Comparison of ENCODE assay signal across 8 cellular contexts in genomic region chr17:2050246-2050866, GRCh38. TPM values are rescaled to one million over a fixed set of nuclear protein-coding genes. Genes with fewer than 3 reads are reported as not detected.
DNase-seq lines count a peak whose midpoint lies in the region; ATAC-seq, FAIRE-seq and TF ChIP-seq lines count a peak whose summit lies in the region.

No MANE protein-coding gene starts in this region.

- no peaks in the 10 kb centered on the region for H3K9me3 ChIP-seq in K562 (replicated peaks; ENCODE audit: control insufficient read depth, insufficient read depth, low read depth, low read length)
- no peaks in the 10 kb centered on the region for H3K9me3 ChIP-seq in smooth muscle cell (replicated peaks; ENCODE audit: low read depth)

- intact Hi-C loops in K562 (cut with micrococcal nuclease), result loop anchor here (5.0 to 10.0 kb wide), 2 partner anchors 124 to 302 kb away; no protein-coding TSS in a partner anchor

- peaks cover 21 to 30% (median 29%) of the 10 kb centered on the region in 3 donors for H3K4me1 Mint-ChIP-seq in T-cell

- H3K27ac ChIP-seq in K562 (ENCODE audit: extremely low read depth, low read depth, low read length) (peak overlapping the region; percentile 70; the same call in 1 of the 3 replicates), smooth muscle cell (ENCODE audit: low read depth) (no peak overlapping the region)

- CTCF ChIA-PET in T-cell (lab: Charles Lee), result interaction anchor here in 1 of 2 donors (0.6 kb wide), 1 partner anchor 765 kb away, joined by 4 read pairs; no protein-coding TSS in a partner anchor
- CTCF ChIA-PET in K562 (lab: Yijun Ruan, JAX; ENCODE audit: low intra/inter-chr PET ratio), result no interaction called here

- ATAC-seq in GM18511 (IDR thresholded peaks at IDR 0.05; ENCODE audit: unreplicated experiment), result peak; percentile 18
- ATAC-seq in T-cell (replicated peaks in 1 of 4), result peak; percentile 21 to 38 (median 28)
- peak; percentile 63 for ATAC-seq in K562

- in situ Hi-C loops in K562 (cut with MboI), result no loop called here

- H3K9me3 Mint-ChIP-seq in T-cell, result no peaks in the 10 kb centered on the region

- no peak for TF ChIP-seq EP300 in K562 (IDR thresholded peaks at IDR 0.05; ENCODE audit: low read length)

- H3K27me3 Mint-ChIP-seq in T-cell, result no peaks in the 10 kb centered on the region

- DNase-seq in 8988T, result peak; percentile 59
- DNase-seq in HUDEP-2 (lab: John Stamatoyannopoulos, UW; ENCODE audit: unreplicated experiment in 76 of 76), result peak in 60 of 76 experiments; percentile 22 to 75 (median 58)
- peak in 33 of 34 experiments; percentile 47 to 81 (median 66) for DNase-seq in T-cell
- DNase-seq in K562 (ENCODE audit: extremely low read depth in 1 of 4, low spot score in 3 of 4), result peak; percentile 83 to 85 (median 84)
- DNase-seq in iPS-NIHi11 (ENCODE audit: low spot score), result peak; percentile 70
- DNase-seq in smooth muscle cell (lab: John Stamatoyannopoulos, UW; ENCODE audit: unreplicated experiment), result peak; percentile 71
- no peak for DNase-seq in kidney glomerular epithelial cell (lab: John Stamatoyannopoulos, UW)

- no peak for FAIRE-seq in K562 (lab: Jason Lieb, UNC)

- no peaks in the 10 kb centered on the region for H3K36me3 Mint-ChIP-seq in T-cell

- H2AFZ ChIP-seq in K562 (ENCODE audit: low read depth, low read length) (peak overlapping the region; percentile 59; the same call in 1 of the 2 replicates), smooth muscle cell (ENCODE audit: low read depth) (no peak overlapping the region)

- H3K36me3 ChIP-seq in K562 (ENCODE audit: control insufficient read depth, insufficient read depth, low read length) (no peaks in the 10 kb centered on the region), smooth muscle cell (ENCODE audit: low read depth) (no peaks in the 10 kb centered on the region)

- peak overlapping the region in 1 of 2 experiments; percentile 84; a peak in 3 of 4 replicates for H3K9ac ChIP-seq in K562 (ENCODE audit: insufficient read depth in 1 of 2, low read depth in 2 of 2, low read length in 2 of 2)
- H3K9ac ChIP-seq in smooth muscle cell (ENCODE audit: low read depth), result peak overlapping the region; percentile 54

- no TSS peak for BruUV-seq in K562 (replicated peaks; lab: Mats Ljungman, UMichigan)

- no CpG with 5 or more reads among the region's 72 CpGs for WGBS in K562 (ENCODE audit: insufficient coverage, low coverage, missing lambda C conversion rate)
- 4% methylated on average over 9 of the region's 72 CpGs for WGBS in smooth muscle cell (ENCODE audit: low lambda C conversion rate)

- H3K79me2 ChIP-seq in K562 (ENCODE audit: control insufficient read depth, insufficient read depth, low read length), result no peaks in the 10 kb centered on the region
- H3K79me2 ChIP-seq in smooth muscle cell (ENCODE audit: low read depth), result peaks cover under 1% of the 10 kb centered on the region

- TF ChIP-seq CTCF in K562 (IDR thresholded peaks at IDR 0.05 in 2 of 3, conservative IDR thresholded peaks at IDR 0.05 in 1 of 3; ENCODE audit: insufficient read depth in 2 of 3, low read depth in 1 of 3, low read length in 3 of 3) (no peak), smooth muscle cell (IDR thresholded peaks at IDR 0.05; ENCODE audit: borderline replicate concordance, insufficient read depth, poor library complexity, severe bottlenecking) (no peak)

- POLR2A ChIA-PET in T-cell (lab: Charles Lee) (no interaction called here), K562 (lab: Yijun Ruan, JAX) (interaction anchor here (1.2 kb wide), 1 partner anchor 14 kb away, joined by 3 read pairs; no protein-coding TSS in a partner anchor)

- H3K4me1 ChIP-seq in K562 (replicated peaks in 1 of 2; ENCODE audit: control insufficient read depth in 2 of 2, insufficient read depth in 2 of 2, low read length in 2 of 2), result peaks cover 8 to 43% of the 10 kb centered on the region in 2 experiments; a peak in 4 of 5 replicates
- H3K4me1 ChIP-seq in smooth muscle cell (ENCODE audit: low read depth), result peaks cover 17% of the 10 kb centered on the region

- H4K20me1 ChIP-seq in K562 (replicated peaks; ENCODE audit: control insufficient read depth, insufficient read depth, low read length) (no peaks in the 10 kb centered on the region), smooth muscle cell (ENCODE audit: low read depth) (peaks cover 5% of the 10 kb centered on the region)

- TF ChIP-seq RAD21 in K562 (CRISPR knock-in tag; conservative IDR thresholded peaks at IDR 0.05 in 1 of 2, IDR thresholded peaks at IDR 0.05 in 1 of 2), result no peak

- peak overlapping the region; percentile 42 for H3K4me3 ChIP-seq in K562
- H3K4me3 ChIP-seq in smooth muscle cell, result peak overlapping the region; percentile 62

- TF ChIP-seq POLR2A in K562 (conservative IDR thresholded peaks at IDR 0.05), result no peak

- no peaks in the 10 kb centered on the region for H3K9me1 ChIP-seq in K562 (ENCODE audit: control insufficient read depth, insufficient read depth, low read length)

- H3F3A ChIP-seq in smooth muscle cell (ENCODE audit: low read depth), result peaks cover 6% of the 10 kb centered on the region

- H3K27me3 ChIP-seq in K562 (ENCODE audit: control insufficient read depth in 2 of 2, insufficient read depth in 2 of 2, low read length in 2 of 2) (no peaks in the 10 kb centered on the region), smooth muscle cell (ENCODE audit: low read depth) (peaks cover 16% of the 10 kb centered on the region)

- H3K4me2 ChIP-seq in K562 (ENCODE audit: insufficient read depth, low read length) (peak overlapping the region; percentile 65), smooth muscle cell (peak overlapping the region; percentile 92)

- H3K4me3 Mint-ChIP-seq in T-cell, result peak overlapping the region in 1 of 3 donors; percentile 74

- H3K27ac Mint-ChIP-seq in T-cell, result no peak overlapping the region

RNA-seq across cellular contexts. Expression of gene HIC1, which starts 4.5 kb away (rescaled TPM):
- 10 to 100 TPM in 1 of 5 donors, 1 to 10 TPM in 4; 3.2 to 12.3 (median 8.4) TPM for total RNA-seq in T-cell
- total RNA-seq in K562 (2011; cell fraction: chromatin; rRNA removed; ENCODE audit: low replicate concordance), result 2.6 and 5.4 TPM in 2 replicates
- total RNA-seq in K562 (2011; cell fraction: nucleolus; rRNA removed), result 4.3 and 6.5 TPM in 2 replicates
- total RNA-seq in K562 (2011; cell fraction: nucleoplasm; rRNA removed), result 2.3 and 2.4 TPM in 2 replicates
- 1.9 and 2.8 TPM in 2 replicates for total RNA-seq in K562 (2014; rRNA removed)
- 0.13 and 0.18 TPM in 2 replicates for total RNA-seq in K562 (2014; rRNA removed; fragmentation: Illumina TruSeq; extraction: Trizol)
- total RNA-seq in K562 (2015; rRNA removed; fragmentation: Illumina TruSeq; extraction: Trizol), result 0.18 and 0.41 TPM in 2 replicates
- 2.3 and 2.5 TPM in 2 replicates for total RNA-seq in K562 (2021)
- polyA plus RNA-seq in K562 (2011; rRNA removed), result 0.53 and 0.64 TPM in 2 replicates
- 0.93 and 4.2 TPM in 2 replicates for polyA plus RNA-seq in K562 (2011; cell fraction: cytosol; rRNA removed)
- 2.7 and 7.9 TPM in 2 replicates for polyA plus RNA-seq in K562 (2011; cell fraction: nucleus; rRNA removed)
- 0.80 and 0.95 TPM in 2 replicates for polyA plus RNA-seq in K562 (2012)
- polyA plus RNA-seq in K562 (2014; fragmentation: Illumina TruSeq; extraction: Trizol), result 0.12 and 0.35 TPM in 2 replicates
- polyA plus RNA-seq in K562 (2014; fragmentation: Nextera tagmentation; extraction: Ambion mirVana), result under 1 TPM; 0.01 to 0.03 TPM
- polyA plus RNA-seq in K562 (2014; rRNA removed), result 1.4 and 2.3 TPM in 2 replicates
- polyA minus RNA-seq in K562 (2011; rRNA and poly(A)+ RNA removed), result 0.21 and 0.46 TPM in 2 replicates
- polyA minus RNA-seq in K562 (2011; cell fraction: cytosol; rRNA and poly(A)+ RNA removed), result 1.5 and 2.1 TPM in 2 replicates
- polyA minus RNA-seq in K562 (2011; cell fraction: nucleus; rRNA and poly(A)+ RNA removed), result 2.6 and 2.7 TPM in 2 replicates
- 2.6 and 2.9 TPM in 2 replicates for total RNA-seq in smooth muscle cell
- polyA plus RNA-seq in smooth muscle cell, result 3.5 and 5.2 TPM in 2 replicates

RNA-seq across cellular contexts. Expression of gene OVCA2, which starts 8.5 kb away (rescaled TPM):
- total RNA-seq in T-cell (10 to 100 TPM; 31.0 to 36.8 (median 31.8) TPM), K562 (2014; rRNA removed) (21.6 and 23.7 TPM in 2 replicates), K562 (2014; rRNA removed; fragmentation: Illumina TruSeq; extraction: Trizol) (9.7 and 12.2 TPM in 2 replicates), K562 (2015; rRNA removed; fragmentation: Illumina TruSeq; extraction: Trizol) (12.2 and 14.1 TPM in 2 replicates), K562 (2021) (15.6 and 21.1 TPM in 2 replicates), smooth muscle cell (42.6 and 46.7 TPM in 2 replicates)
- 1.6 and 4.6 TPM in 2 replicates for total RNA-seq in K562 (2011; cell fraction: chromatin; rRNA removed; ENCODE audit: low replicate concordance)
- 6.6 and 9.8 TPM in 2 replicates for total RNA-seq in K562 (2011; cell fraction: nucleolus; rRNA removed)
- 0.69 and 4.2 TPM in 2 replicates for total RNA-seq in K562 (2011; cell fraction: nucleoplasm; rRNA removed)
- polyA plus RNA-seq in K562 (2011; rRNA removed) (14.1 and 17.1 TPM in 2 replicates), K562 (2014; fragmentation: Illumina TruSeq; extraction: Trizol) (14.1 and 18.2 TPM in 2 replicates), K562 (2014; fragmentation: Nextera tagmentation; extraction: Ambion mirVana) (1 to 10 TPM; 3.0 to 3.6 TPM), K562 (2014; rRNA removed) (19.7 and 23.4 TPM in 2 replicates), smooth muscle cell (47.6 and 59.5 TPM in 2 replicates)
- polyA plus RNA-seq in K562 (2011; cell fraction: cytosol; rRNA removed), result 17.7 and 39.3 TPM in 2 replicates
- polyA plus RNA-seq in K562 (2011; cell fraction: nucleus; rRNA removed), result 5.4 and 6.8 TPM in 2 replicates
- 14.6 and 22.6 TPM in 2 replicates for polyA plus RNA-seq in K562 (2012)
- polyA minus RNA-seq in K562 (2011; rRNA and poly(A)+ RNA removed), result 6.3 and 8.5 TPM in 2 replicates
- 7.6 and 8.9 TPM in 2 replicates for polyA minus RNA-seq in K562 (2011; cell fraction: cytosol; rRNA and poly(A)+ RNA removed)
- polyA minus RNA-seq in K562 (2011; cell fraction: nucleus; rRNA and poly(A)+ RNA removed), result 1.1 and 1.6 TPM in 2 replicates

RNA-seq across cellular contexts. Expression of gene DPH1, which starts 20.4 kb away (rescaled TPM):
- 100 to 1,000 TPM in 2 of 5 donors, 10 to 100 TPM in 3; 84.6 to 116 (median 94.2) TPM for total RNA-seq in T-cell
- 67.2 and 189 TPM in 2 replicates for total RNA-seq in K562 (2011; cell fraction: chromatin; rRNA removed; ENCODE audit: low replicate concordance)
- total RNA-seq in K562 (2011; cell fraction: nucleolus; rRNA removed), result 122 and 130 TPM in 2 replicates
- 90.6 and 92.5 TPM in 2 replicates for total RNA-seq in K562 (2011; cell fraction: nucleoplasm; rRNA removed)
- 30.9 and 34.7 TPM in 2 replicates for total RNA-seq in K562 (2014; rRNA removed)
- 19.3 and 19.7 TPM in 2 replicates for total RNA-seq in K562 (2014; rRNA removed; fragmentation: Illumina TruSeq; extraction: Trizol)
- 17.7 and 19.7 TPM in 2 replicates for total RNA-seq in K562 (2015; rRNA removed; fragmentation: Illumina TruSeq; extraction: Trizol)
- total RNA-seq in K562 (2021), result 33.0 and 40.6 TPM in 2 replicates
- 20.2 and 39.1 TPM in 2 replicates for polyA plus RNA-seq in K562 (2011; rRNA removed)
- polyA plus RNA-seq in K562 (2011; cell fraction: cytosol; rRNA removed), result 35.7 and 48.3 TPM in 2 replicates
- polyA plus RNA-seq in K562 (2011; cell fraction: nucleus; rRNA removed), result 121 and 164 TPM in 2 replicates
- polyA plus RNA-seq in K562 (2012), result 23.5 and 23.7 TPM in 2 replicates
- 28.7 and 31.0 TPM in 2 replicates for polyA plus RNA-seq in K562 (2014; fragmentation: Illumina TruSeq; extraction: Trizol)
- under 1 TPM; 0.42 to 0.94 TPM for polyA plus RNA-seq in K562 (2014; fragmentation: Nextera tagmentation; extraction: Ambion mirVana)
- 30.1 and 30.5 TPM in 2 replicates for polyA plus RNA-seq in K562 (2014; rRNA removed)
- 17.2 and 19.4 TPM in 2 replicates for polyA minus RNA-seq in K562 (2011; rRNA and poly(A)+ RNA removed)
- polyA minus RNA-seq in K562 (2011; cell fraction: cytosol; rRNA and poly(A)+ RNA removed), result 27.1 and 28.2 TPM in 2 replicates
- 30.3 and 42.9 TPM in 2 replicates for polyA minus RNA-seq in K562 (2011; cell fraction: nucleus; rRNA and poly(A)+ RNA removed)
- 15.9 and 18.1 TPM in 2 replicates for total RNA-seq in smooth muscle cell
- 33.6 and 46.6 TPM in 2 replicates for polyA plus RNA-seq in smooth muscle cell

RNA-seq across cellular contexts. Expression of gene RTN4RL1, which starts 25.2 kb away (rescaled TPM):
- total RNA-seq in T-cell (1 to 10 TPM in 2 of 5 donors, under 1 TPM in 3; 0.43 to 1.1 (median 0.63) TPM), K562 (2014; rRNA removed) (0.05 and 0.12 TPM in 2 replicates), K562 (2014; rRNA removed; fragmentation: Illumina TruSeq; extraction: Trizol) (not detected in 2 replicates), K562 (2015; rRNA removed; fragmentation: Illumina TruSeq; extraction: Trizol) (0.04 TPM in 2 replicates), K562 (2021) (0.04 and 0.07 TPM in 2 replicates), smooth muscle cell (not detected in 2 replicates)
- 0.30 TPM in 1 of 2 replicates, not detected in the other for total RNA-seq in K562 (2011; cell fraction: chromatin; rRNA removed; ENCODE audit: low replicate concordance)
- 0.13 and 0.50 TPM in 2 replicates for total RNA-seq in K562 (2011; cell fraction: nucleolus; rRNA removed)
- total RNA-seq in K562 (2011; cell fraction: nucleoplasm; rRNA removed), result 0.07 TPM in 1 of 2 replicates, not detected in the other
- polyA plus RNA-seq in K562 (2011; rRNA removed) (0.06 and 0.58 TPM in 2 replicates), K562 (2014; fragmentation: Illumina TruSeq; extraction: Trizol) (not detected in 2 replicates), K562 (2014; fragmentation: Nextera tagmentation; extraction: Ambion mirVana) (not detected), K562 (2014; rRNA removed) (not detected in 2 replicates), smooth muscle cell (not detected in 2 replicates)
- 0.25 and 0.58 TPM in 2 replicates for polyA plus RNA-seq in K562 (2011; cell fraction: cytosol; rRNA removed)
- polyA plus RNA-seq in K562 (2011; cell fraction: nucleus; rRNA removed), result 0.09 and 0.24 TPM in 2 replicates
- polyA plus RNA-seq in K562 (2012), result 0.06 and 0.08 TPM in 2 replicates
- polyA minus RNA-seq in K562 (2011; rRNA and poly(A)+ RNA removed), result 0.27 TPM in 1 of 2 replicates, not detected in the other
- 0.82 TPM in 1 of 2 replicates, not detected in the other for polyA minus RNA-seq in K562 (2011; cell fraction: cytosol; rRNA and poly(A)+ RNA removed)
- polyA minus RNA-seq in K562 (2011; cell fraction: nucleus; rRNA and poly(A)+ RNA removed), result 0.13 and 0.33 TPM in 2 replicates
